In genomic region chr7:129338450-129338849, GRCh38 we compare ENCODE assay signal across 6 cellular contexts.
"Had no signal": no experiment of that assay in that cellular context is flagged by ENCODE, and none has a peak within 500 bp of the region (broad histone marks: within the 10 kb centered on the region; RNA-seq: fewer than 3 reads in every experiment).

No MANE protein-coding gene starts in this region.

- FAIRE-seq: HTR-8/SVneo, K562 had no signal

- H3K27ac ChIP-seq: HL-60 had no signal

- DNase-seq: IMR-90, KBM-7, KG1 had no signal

- ATAC-seq: K562 had no signal

- H3K4me3 ChIP-seq: K562 had no signal
